ENCODE assay signal across 19 cellular contexts in the genomic region with DNA sequence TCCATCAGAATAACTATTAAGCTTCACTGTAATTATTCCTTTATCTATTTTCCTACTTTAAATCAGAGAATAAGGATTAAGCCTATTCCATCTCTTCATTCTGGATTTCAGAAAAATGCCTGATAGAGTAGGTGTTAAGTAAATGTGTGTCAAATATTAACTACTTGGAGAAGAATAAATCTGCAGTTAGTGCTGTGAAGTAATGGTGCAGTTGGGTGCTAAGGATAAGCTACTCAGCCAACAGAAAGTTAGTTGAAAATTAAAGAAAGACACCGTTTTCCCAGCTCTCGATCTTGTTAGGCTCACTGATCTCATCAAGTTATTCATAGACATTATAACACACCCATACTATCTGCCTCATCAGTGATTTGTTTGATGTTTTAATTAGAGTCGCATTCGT. TPM values are rescaled to one million over a fixed set of nuclear protein-coding genes. Genes with fewer than 3 reads are reported as not detected.
DNase-seq lines count a peak whose midpoint lies in the region; ATAC-seq, FAIRE-seq and TF ChIP-seq lines count a peak whose summit lies in the region.
"Had no signal": no experiment of that assay in that cellular context is flagged by ENCODE, and none has a peak within 500 bp of the region (broad histone marks: within the 10 kb centered on the region; RNA-seq: fewer than 3 reads in every experiment).

No MANE protein-coding gene starts in this region.

- H3K4me2 ChIP-seq in keratinocyte (ENCODE audit: control insufficient read depth, extremely low read depth, insufficient read depth, low read depth, low read length) = no peak overlapping the region
- H3K4me2 ChIP-seq: A549 had no signal

- H3K36me3 ChIP-seq in keratinocyte (ENCODE audit: control insufficient read depth in 2 of 2, extremely low read depth in 1 of 2, insufficient read depth in 2 of 2, low read length in 2 of 2) = no peaks in the 10 kb centered on the region
- H3K36me3 ChIP-seq in vagina = no peaks in the 10 kb centered on the region

- H3K27me3 Mint-ChIP-seq in nephron (ENCODE audit: low read depth) (peaks cover 26% of the 10 kb centered on the region), T-cell (peaks cover 0 to 3% of the 10 kb centered on the region in 2 donors)

- no peaks in the 10 kb centered on the region for H3K36me3 Mint-ChIP-seq in nephron (ENCODE audit: low read depth)
- no peaks in the 10 kb centered on the region for H3K36me3 Mint-ChIP-seq in T-cell
- H3K36me3 Mint-ChIP-seq: CD14-positive monocyte; CD8-positive, alpha-beta T cell had no signal

- H3K27me3 ChIP-seq in keratinocyte (ENCODE audit: control insufficient read depth, extremely low read depth, insufficient read depth, low read length) (no peaks in the 10 kb centered on the region), vagina (no peaks in the 10 kb centered on the region)

- dilution Hi-C loops in keratinocyte (cut with MboI; ENCODE audit: extremely low pct_ligation_motif_present, low sequenced_read_pairs) = no loop called here

- peaks cover 5% of the 10 kb centered on the region for H3K4me1 ChIP-seq in keratinocyte (ENCODE audit: control insufficient read depth, extremely low read depth, insufficient read depth, low read length)
- H3K4me1 ChIP-seq in vagina = peaks cover 6% of the 10 kb centered on the region
- H3K4me1 ChIP-seq: A549 had no signal

- H3K4me1 Mint-ChIP-seq in nephron (peaks cover 4% of the 10 kb centered on the region), T-cell (no peaks in the 10 kb centered on the region)

- H3K27ac Mint-ChIP-seq in nephron (peak overlapping the region in 2 of 3 experiments; percentile 21 to 60), T-cell (no peak overlapping the region)
- H3K27ac Mint-ChIP-seq: CD14-positive monocyte; CD8-positive, alpha-beta T cell; H9 had no signal

- CTCF ChIA-PET in T-cell (lab: Charles Lee) = no interaction called here

- no peak for TF ChIP-seq CTCF in keratinocyte (optimal IDR thresholded peaks at IDR 0.05 in 1 of 3, IDR thresholded peaks at IDR 0.05 in 1 of 3, conservative IDR thresholded peaks at IDR 0.05 in 1 of 3; ENCODE audit: extremely low read depth in 1 of 3, insufficient read depth in 2 of 3, low read length in 3 of 3)
- no peak for TF ChIP-seq CTCF in nephron (IDR thresholded peaks at IDR 0.05; ENCODE audit: unreplicated experiment in 3 of 3)
- TF ChIP-seq CTCF in vagina (IDR thresholded peaks at IDR 0.05) = no peak

- no peak overlapping the region for H2AFZ ChIP-seq in keratinocyte (ENCODE audit: control insufficient read depth, low read length)

- H3K9me3 Mint-ChIP-seq in nephron = no peaks in the 10 kb centered on the region
- H3K9me3 Mint-ChIP-seq in T-cell = peaks cover 0 to 4% (median 0%) of the 10 kb centered on the region in 3 donors
- H3K9me3 Mint-ChIP-seq: CD8-positive, alpha-beta T cell; H9 had no signal

- no peaks in the 10 kb centered on the region for H3K79me2 ChIP-seq in keratinocyte (ENCODE audit: control insufficient read depth, insufficient read depth, low read length)

- TF ChIP-seq POLR2A in vagina (IDR thresholded peaks at IDR 0.05) = no peak

- H3K27ac ChIP-seq in keratinocyte (ENCODE audit: control insufficient read depth, insufficient read depth, low read length) = no peak overlapping the region
- H3K27ac ChIP-seq in vagina = peak overlapping the region; percentile 19
- H3K27ac ChIP-seq: A549 had no signal

- no peaks in the 10 kb centered on the region for H3K9me3 ChIP-seq in keratinocyte (ENCODE audit: control insufficient read depth, low read depth, low read length)
- H3K9me3 ChIP-seq in vagina = no peaks in the 10 kb centered on the region

- H3K9ac ChIP-seq in keratinocyte (ENCODE audit: control insufficient read depth, extremely low read depth, insufficient read depth, low read length) = no peak overlapping the region

- FAIRE-seq in RCC 7860 (lab: Jason Lieb, UNC) (peak; percentile 63), keratinocyte (lab: Jason Lieb, UNC) (peak; percentile 63)
- FAIRE-seq: A549, GM12892, GM19239 had no signal

- ATAC-seq in left lobe of liver = no peak
- ATAC-seq in T-cell (replicated peaks in 1 of 4) = no peak
- ATAC-seq: A549; CD8-positive, alpha-beta T cell had no signal

- POLR2A ChIA-PET in T-cell (lab: Charles Lee) = no interaction called here

- no peaks in the 10 kb centered on the region for H4K20me1 ChIP-seq in keratinocyte (ENCODE audit: control insufficient read depth, extremely low read depth, insufficient read depth, low read length)

- H3K4me3 ChIP-seq in keratinocyte (ENCODE audit: control insufficient read depth in 2 of 3, extremely low read depth in 1 of 3, insufficient read depth in 2 of 3, low read depth in 1 of 3, low read length in 3 of 3) (no peak overlapping the region), vagina (no peak overlapping the region)
- H3K4me3 ChIP-seq: A549 had no signal

- intact Hi-C loops in vagina (cut with DNase I) = no loop called here

- no peaks in the 10 kb centered on the region for H3K9me1 ChIP-seq in keratinocyte (ENCODE audit: control insufficient read depth, extremely low read depth, insufficient read depth, low read length)

- DNase-seq in RCC 7860 (ENCODE audit: low spot score) = no peak
- no peak for DNase-seq in keratinocyte (ENCODE audit: low read depth, low spot score)
- no peak for DNase-seq in vagina (ENCODE audit: extremely low spot score in 2 of 2)
- no peak for DNase-seq in GM19238 (ENCODE audit: insufficient read length, low spot score)
- no peak for DNase-seq in left lobe of liver (ENCODE audit: low spot score)
- no peak for DNase-seq in T-cell
- DNase-seq: CD8-positive, alpha-beta T cell; COR-L47; DND-41; GDM1; GOT3; H9 had no signal

- H3K4me3 Mint-ChIP-seq in nephron (no peak overlapping the region), T-cell (no peak overlapping the region)
- H3K4me3 Mint-ChIP-seq: CD14-positive monocyte; CD8-positive, alpha-beta T cell; H9 had no signal

RNA-seq across cellular contexts. Expression of gene PF4V1, which starts 7.1 kb away (rescaled TPM):
- polyA plus RNA-seq in keratinocyte = not detected in 3 replicates
- polyA plus RNA-seq in keratinocyte (2011; ENCODE audit: low read depth) = not detected
- not detected in 2 replicates for polyA plus RNA-seq in keratinocyte (2011; cell fraction: cytosol; rRNA removed)
- not detected in 2 replicates for polyA plus RNA-seq in keratinocyte (2011; cell fraction: nucleus; rRNA removed)
- polyA plus RNA-seq in keratinocyte (2012; ENCODE audit: low replicate concordance) = not detected in 2 replicates
- not detected in 3 replicates for polyA minus RNA-seq in keratinocyte
- polyA minus RNA-seq in keratinocyte (2011; cell fraction: cytosol; rRNA and poly(A)+ RNA removed) = not detected
- polyA minus RNA-seq in keratinocyte (2011; cell fraction: nucleus; rRNA and poly(A)+ RNA removed) = not detected in 2 replicates
- total RNA-seq in vagina (not detected), left lobe of liver (not detected), T-cell (1 to 10 TPM in 1 of 5 donors, not detected in 4; 1.6 TPM)
- total RNA-seq: CD8-positive, alpha-beta T cell; H9; HT1080 had no signal
- polyA plus RNA-seq: A549, BJ had no signal

RNA-seq across cellular contexts. Expression of gene CXCL1, which starts 9.0 kb away (rescaled TPM):
- polyA plus RNA-seq in keratinocyte = 12.0 to 40.7 TPM (median 35.5 TPM) in 3 replicates
- polyA plus RNA-seq in keratinocyte (2011; ENCODE audit: low read depth) = 1.1 TPM
- polyA plus RNA-seq in keratinocyte (2011; cell fraction: cytosol; rRNA removed) = 36.6 and 37.0 TPM in 2 replicates
- polyA plus RNA-seq in keratinocyte (2011; cell fraction: nucleus; rRNA removed) = 92.7 and 98.5 TPM in 2 replicates
- 3.6 and 28.9 TPM in 2 replicates for polyA plus RNA-seq in keratinocyte (2012; ENCODE audit: low replicate concordance)
- polyA minus RNA-seq in keratinocyte = 1.6 to 8.3 TPM (median 3.4 TPM) in 3 replicates
- polyA minus RNA-seq in keratinocyte (2011; cell fraction: cytosol; rRNA and poly(A)+ RNA removed) = 8.6 TPM
- polyA minus RNA-seq in keratinocyte (2011; cell fraction: nucleus; rRNA and poly(A)+ RNA removed) = 10.4 and 15.7 TPM in 2 replicates
- total RNA-seq in vagina (26.3 TPM), left lobe of liver (0.23 TPM), T-cell (not detected)
- total RNA-seq: CD8-positive, alpha-beta T cell; HT1080 had no signal

RNA-seq across cellular contexts. Expression of gene CXCL6, which starts 23.7 kb away (rescaled TPM):
- polyA plus RNA-seq in keratinocyte = 0.08 to 0.29 TPM in 2 of 3 replicates, not detected in the other
- not detected for polyA plus RNA-seq in keratinocyte (2011; ENCODE audit: low read depth)
- polyA plus RNA-seq in keratinocyte (2011; cell fraction: cytosol; rRNA removed) = 0.09 and 0.19 TPM in 2 replicates
- polyA plus RNA-seq in keratinocyte (2011; cell fraction: nucleus; rRNA removed) = 0.08 and 0.37 TPM in 2 replicates
- polyA plus RNA-seq in keratinocyte (2012; ENCODE audit: low replicate concordance) = 0.48 TPM in 1 of 2 replicates, not detected in the other
- 0.23 TPM in 1 of 3 replicates, not detected in the others for polyA minus RNA-seq in keratinocyte
- polyA minus RNA-seq in keratinocyte (2011; cell fraction: cytosol; rRNA and poly(A)+ RNA removed) = not detected
- not detected in 2 replicates for polyA minus RNA-seq in keratinocyte (2011; cell fraction: nucleus; rRNA and poly(A)+ RNA removed)
- total RNA-seq in vagina (13.8 TPM), left lobe of liver (1.1 TPM), T-cell (not detected)
- total RNA-seq: CD8-positive, alpha-beta T cell; HT1080 had no signal
- polyA plus RNA-seq: CD14-positive monocyte had no signal

Comparison
In these comparisons a context has a peak if more than half of its experiments do, and no peak if none do; other contexts are left out.
1. H3K27ac Mint-ChIP-seq: peak in nephron (2 of 3); none in T-cell (0 of 2).
2. RNA of gene CXCL1, which starts 9.0 kb away (total RNA-seq): 26.3 TPM in vagina (single experiment); 0.23 TPM in left lobe of liver (single experiment) and not detected in T-cell; every median in the first group is over 10 times any median in the second.